Comparison of ENCODE assay signal across 1 cellular context in the genomic region with DNA sequence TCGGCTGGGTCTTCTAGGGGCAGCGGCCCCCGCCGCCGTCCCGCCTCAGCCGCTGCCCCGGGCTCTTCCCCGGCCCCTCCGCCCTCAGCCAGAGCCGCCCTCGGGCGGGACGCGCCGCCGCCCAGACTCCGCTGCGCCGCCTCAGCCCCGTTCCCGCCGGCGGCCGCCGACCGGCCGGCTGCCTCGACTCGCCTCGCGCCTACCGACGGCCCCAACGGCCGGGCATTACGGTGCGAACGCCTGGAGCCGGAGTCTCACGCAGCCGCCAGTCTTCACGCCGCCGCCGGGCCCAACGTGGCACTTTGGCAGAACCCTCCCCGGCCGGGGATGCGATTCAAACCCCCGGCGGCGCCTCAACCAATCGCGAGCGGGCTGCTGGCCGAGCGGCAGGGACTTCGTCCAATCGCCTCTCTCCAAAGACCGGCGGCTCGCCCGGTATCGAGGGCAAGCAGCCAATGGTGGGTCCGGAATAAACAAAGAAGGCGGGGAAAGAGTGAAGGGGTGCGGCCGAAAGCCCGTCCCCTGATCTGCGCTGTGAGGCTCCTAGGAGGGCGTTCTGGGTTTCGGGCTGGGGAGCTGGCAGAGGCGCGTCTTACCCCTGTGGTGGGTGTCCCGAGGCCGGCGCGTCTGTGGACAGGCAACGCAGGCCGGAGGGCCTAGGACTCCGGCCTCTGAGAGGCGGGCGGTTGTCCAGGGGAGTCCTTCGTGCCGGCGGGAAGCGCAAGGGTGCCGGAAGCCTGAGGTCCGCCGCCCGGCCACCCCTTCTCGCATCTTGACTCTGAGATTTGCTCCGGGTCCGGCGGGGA.
A peak's percentile ranks its signal among the peaks of the same experiment; 100 is the strongest.
TF ChIP-seq lines count a peak whose summit lies in the region.

Gene CDR2, minus strand, starts transcription at position 309 of the 806 bp plus-strand sequence. CDS start 310 bp downstream, outside the sequence.

TF ChIP-seq in HepG2, 621 proteins besides CTCF, POLR2A, EP300 and RAD21 (continued from another document and continues in another):
- TF ChIP-seq, protein P1, sequence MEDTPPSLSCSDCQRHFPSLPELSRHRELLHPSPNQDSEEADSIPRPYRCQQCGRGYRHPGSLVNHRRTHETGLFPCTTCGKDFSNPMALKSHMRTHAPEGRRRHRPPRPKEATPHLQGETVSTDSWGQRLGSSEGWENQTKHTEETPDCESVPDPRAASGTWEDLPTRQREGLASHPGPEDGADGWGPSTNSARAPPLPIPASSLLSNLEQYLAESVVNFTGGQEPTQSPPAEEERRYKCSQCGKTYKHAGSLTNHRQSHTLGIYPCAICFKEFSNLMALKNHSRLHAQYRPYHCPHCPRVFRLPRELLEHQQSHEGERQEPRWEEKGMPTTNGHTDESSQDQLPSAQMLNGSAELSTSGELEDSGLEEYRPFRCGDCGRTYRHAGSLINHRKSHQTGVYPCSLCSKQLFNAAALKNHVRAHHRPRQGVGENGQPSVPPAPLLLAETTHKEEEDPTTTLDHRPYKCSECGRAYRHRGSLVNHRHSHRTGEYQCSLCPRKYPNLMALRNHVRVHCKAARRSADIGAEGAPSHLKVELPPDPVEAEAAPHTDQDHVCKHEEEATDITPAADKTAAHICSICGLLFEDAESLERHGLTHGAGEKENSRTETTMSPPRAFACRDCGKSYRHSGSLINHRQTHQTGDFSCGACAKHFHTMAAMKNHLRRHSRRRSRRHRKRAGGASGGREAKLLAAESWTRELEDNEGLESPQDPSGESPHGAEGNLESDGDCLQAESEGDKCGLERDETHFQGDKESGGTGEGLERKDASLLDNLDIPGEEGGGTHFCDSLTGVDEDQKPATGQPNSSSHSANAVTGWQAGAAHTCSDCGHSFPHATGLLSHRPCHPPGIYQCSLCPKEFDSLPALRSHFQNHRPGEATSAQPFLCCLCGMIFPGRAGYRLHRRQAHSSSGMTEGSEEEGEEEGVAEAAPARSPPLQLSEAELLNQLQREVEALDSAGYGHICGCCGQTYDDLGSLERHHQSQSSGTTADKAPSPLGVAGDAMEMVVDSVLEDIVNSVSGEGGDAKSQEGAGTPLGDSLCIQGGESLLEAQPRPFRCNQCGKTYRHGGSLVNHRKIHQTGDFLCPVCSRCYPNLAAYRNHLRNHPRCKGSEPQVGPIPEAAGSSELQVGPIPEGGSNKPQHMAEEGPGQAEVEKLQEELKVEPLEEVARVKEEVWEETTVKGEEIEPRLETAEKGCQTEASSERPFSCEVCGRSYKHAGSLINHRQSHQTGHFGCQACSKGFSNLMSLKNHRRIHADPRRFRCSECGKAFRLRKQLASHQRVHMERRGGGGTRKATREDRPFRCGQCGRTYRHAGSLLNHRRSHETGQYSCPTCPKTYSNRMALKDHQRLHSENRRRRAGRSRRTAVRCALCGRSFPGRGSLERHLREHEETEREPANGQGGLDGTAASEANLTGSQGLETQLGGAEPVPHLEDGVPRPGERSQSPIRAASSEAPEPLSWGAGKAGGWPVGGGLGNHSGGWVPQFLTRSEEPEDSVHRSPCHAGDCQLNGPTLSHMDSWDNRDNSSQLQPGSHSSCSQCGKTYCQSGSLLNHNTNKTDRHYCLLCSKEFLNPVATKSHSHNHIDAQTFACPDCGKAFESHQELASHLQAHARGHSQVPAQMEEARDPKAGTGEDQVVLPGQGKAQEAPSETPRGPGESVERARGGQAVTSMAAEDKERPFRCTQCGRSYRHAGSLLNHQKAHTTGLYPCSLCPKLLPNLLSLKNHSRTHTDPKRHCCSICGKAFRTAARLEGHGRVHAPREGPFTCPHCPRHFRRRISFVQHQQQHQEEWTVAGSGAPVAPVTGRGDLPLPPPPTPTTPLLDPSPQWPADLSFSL (CRISPR knock-in tag; IDR thresholded peaks at IDR 0.05), result no peak; the same call in 1 of the 2 replicates
- TF ChIP-seq STAT5B (CRISPR knock-in tag; IDR thresholded peaks at IDR 0.05) (0 out of 2 replicates have a peak, but pooled peaks have one; percentile 25), TBX2 (CRISPR knock-in tag; IDR thresholded peaks at IDR 0.05; ENCODE audit: borderline replicate concordance) (peak; percentile 74; the same call in 1 of the 2 replicates), MLLT10 (CRISPR knock-in tag; IDR thresholded peaks at IDR 0.05) (no peak), RFXAP (CRISPR knock-in tag; IDR thresholded peaks at IDR 0.05; ENCODE audit: borderline replicate concordance) (peak; percentile 97), HOMEZ (CRISPR knock-in tag; IDR thresholded peaks at IDR 0.05; ENCODE audit: low read depth) (peak; percentile 52; the same call in 1 of the 2 replicates), AKAP8 (CRISPR knock-in tag; IDR thresholded peaks at IDR 0.05) (peak; percentile 13; the same call in 1 of the 2 replicates), MTF1 (CRISPR knock-in tag; IDR thresholded peaks at IDR 0.05) (0 out of 2 replicates have a peak, but pooled peaks have one; percentile 23), CREBL2 (CRISPR knock-in tag; IDR thresholded peaks at IDR 0.05; ENCODE audit: borderline replicate concordance) (no peak), ZNF83 (CRISPR knock-in tag; IDR thresholded peaks at IDR 0.05; ENCODE audit: borderline replicate concordance) (no peak), NR2F2 (IDR thresholded peaks at IDR 0.05; ENCODE audit: borderline replicate concordance, low read depth) (no peak), HNRNPUL1 (IDR thresholded peaks at IDR 0.05; ENCODE audit: low read depth, low read length) (0 out of 2 replicates have a peak, but pooled peaks have one; percentile 47), ARNTL (CRISPR knock-in tag; IDR thresholded peaks at IDR 0.05) (peak; percentile 6), NCOA5 (CRISPR knock-in tag; IDR thresholded peaks at IDR 0.05) (no peak), KLF6 (CRISPR knock-in tag; IDR thresholded peaks at IDR 0.05) (peak; percentile 96), REPIN1 (CRISPR knock-in tag; IDR thresholded peaks at IDR 0.05; ENCODE audit: borderline replicate concordance, low read depth) (no peak), ZNF326 (CRISPR knock-in tag; IDR thresholded peaks at IDR 0.05; ENCODE audit: borderline replicate concordance) (no peak), ZNF296 (CRISPR knock-in tag; conservative IDR thresholded peaks at IDR 0.05) (no peak), ZSCAN21 (CRISPR knock-in tag; IDR thresholded peaks at IDR 0.05; ENCODE audit: borderline replicate concordance) (peak; percentile 91; the same call in 1 of the 2 replicates), SIX4 (CRISPR knock-in tag; IDR thresholded peaks at IDR 0.05) (no peak), U2AF2 (IDR thresholded peaks at IDR 0.05; ENCODE audit: low read depth, low read length) (no peak), ZNF547 (CRISPR knock-in tag; IDR thresholded peaks at IDR 0.05) (peak; percentile 83), ZNF766 (CRISPR knock-in tag; IDR thresholded peaks at IDR 0.05; ENCODE audit: borderline replicate concordance) (no peak; the same call in 1 of the 2 replicates), ATF7-NPFF (CRISPR knock-in tag; IDR thresholded peaks at IDR 0.05; ENCODE audit: low read depth) (peak; percentile 24), GATAD1 (CRISPR knock-in tag; IDR thresholded peaks at IDR 0.05) (peak; percentile 54; the same call in 1 of the 2 replicates), CENPT (CRISPR knock-in tag; IDR thresholded peaks at IDR 0.05; ENCODE audit: low read depth) (no peak; the same call in 1 of the 2 replicates), HDAC6 (IDR thresholded peaks at IDR 0.05; ENCODE audit: low read depth, low read length) (no peak), RBAK (CRISPR knock-in tag; IDR thresholded peaks at IDR 0.05) (no peak), TFAP4 (IDR thresholded peaks at IDR 0.05; ENCODE audit: borderline replicate concordance, low read depth) (no peak; the same call in 1 of the 2 replicates), SP5 (CRISPR knock-in tag; IDR thresholded peaks at IDR 0.05; ENCODE audit: borderline replicate concordance, low read depth) (peak; percentile 64; the same call in 1 of the 2 replicates), ZNF567 (CRISPR knock-in tag; IDR thresholded peaks at IDR 0.05; ENCODE audit: borderline replicate concordance) (no peak), NAIF1 (CRISPR knock-in tag; IDR thresholded peaks at IDR 0.05; ENCODE audit: borderline replicate concordance) (no peak), SOX5 (CRISPR knock-in tag; IDR thresholded peaks at IDR 0.05; ENCODE audit: borderline replicate concordance) (peak; percentile 69; the same call in 1 of the 2 replicates)
- TF ChIP-seq, protein P2, sequence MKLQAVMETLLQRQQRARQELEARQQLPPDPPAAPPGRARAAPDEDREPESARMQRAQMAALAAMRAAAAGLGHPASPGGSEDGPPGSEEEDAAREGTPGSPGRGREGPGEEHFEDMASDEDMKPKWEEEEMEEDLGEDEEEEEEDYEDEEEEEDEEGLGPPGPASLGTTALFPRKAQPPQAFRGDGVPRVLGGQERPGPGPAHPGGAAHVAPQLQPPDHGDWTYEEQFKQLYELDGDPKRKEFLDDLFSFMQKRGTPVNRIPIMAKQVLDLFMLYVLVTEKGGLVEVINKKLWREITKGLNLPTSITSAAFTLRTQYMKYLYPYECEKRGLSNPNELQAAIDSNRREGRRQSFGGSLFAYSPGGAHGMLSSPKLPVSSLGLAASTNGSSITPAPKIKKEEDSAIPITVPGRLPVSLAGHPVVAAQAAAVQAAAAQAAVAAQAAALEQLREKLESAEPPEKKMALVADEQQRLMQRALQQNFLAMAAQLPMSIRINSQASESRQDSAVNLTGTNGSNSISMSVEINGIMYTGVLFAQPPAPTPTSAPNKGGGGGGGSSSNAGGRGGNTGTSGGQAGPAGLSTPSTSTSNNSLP (IDR thresholded peaks at IDR 0.05; ENCODE audit: low read depth, low read length), result no peak
- TF ChIP-seq, protein P3, sequence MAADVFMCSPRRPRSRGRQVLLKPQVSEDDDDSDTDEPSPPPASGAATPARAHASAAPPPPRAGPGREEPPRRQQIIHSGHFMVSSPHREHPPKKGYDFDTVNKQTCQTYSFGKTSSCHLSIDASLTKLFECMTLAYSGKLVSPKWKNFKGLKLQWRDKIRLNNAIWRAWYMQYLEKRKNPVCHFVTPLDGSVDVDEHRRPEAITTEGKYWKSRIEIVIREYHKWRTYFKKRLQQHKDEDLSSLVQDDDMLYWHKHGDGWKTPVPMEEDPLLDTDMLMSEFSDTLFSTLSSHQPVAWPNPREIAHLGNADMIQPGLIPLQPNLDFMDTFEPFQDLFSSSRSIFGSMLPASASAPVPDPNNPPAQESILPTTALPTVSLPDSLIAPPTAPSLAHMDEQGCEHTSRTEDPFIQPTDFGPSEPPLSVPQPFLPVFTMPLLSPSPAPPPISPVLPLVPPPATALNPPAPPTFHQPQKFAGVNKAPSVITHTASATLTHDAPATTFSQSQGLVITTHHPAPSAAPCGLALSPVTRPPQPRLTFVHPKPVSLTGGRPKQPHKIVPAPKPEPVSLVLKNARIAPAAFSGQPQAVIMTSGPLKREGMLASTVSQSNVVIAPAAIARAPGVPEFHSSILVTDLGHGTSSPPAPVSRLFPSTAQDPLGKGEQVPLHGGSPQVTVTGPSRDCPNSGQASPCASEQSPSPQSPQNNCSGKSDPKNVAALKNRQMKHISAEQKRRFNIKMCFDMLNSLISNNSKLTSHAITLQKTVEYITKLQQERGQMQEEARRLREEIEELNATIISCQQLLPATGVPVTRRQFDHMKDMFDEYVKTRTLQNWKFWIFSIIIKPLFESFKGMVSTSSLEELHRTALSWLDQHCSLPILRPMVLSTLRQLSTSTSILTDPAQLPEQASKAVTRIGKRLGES (CRISPR knock-in tag; IDR thresholded peaks at IDR 0.05; ENCODE audit: borderline replicate concordance), result no peak
- TF ChIP-seq, protein P4, sequence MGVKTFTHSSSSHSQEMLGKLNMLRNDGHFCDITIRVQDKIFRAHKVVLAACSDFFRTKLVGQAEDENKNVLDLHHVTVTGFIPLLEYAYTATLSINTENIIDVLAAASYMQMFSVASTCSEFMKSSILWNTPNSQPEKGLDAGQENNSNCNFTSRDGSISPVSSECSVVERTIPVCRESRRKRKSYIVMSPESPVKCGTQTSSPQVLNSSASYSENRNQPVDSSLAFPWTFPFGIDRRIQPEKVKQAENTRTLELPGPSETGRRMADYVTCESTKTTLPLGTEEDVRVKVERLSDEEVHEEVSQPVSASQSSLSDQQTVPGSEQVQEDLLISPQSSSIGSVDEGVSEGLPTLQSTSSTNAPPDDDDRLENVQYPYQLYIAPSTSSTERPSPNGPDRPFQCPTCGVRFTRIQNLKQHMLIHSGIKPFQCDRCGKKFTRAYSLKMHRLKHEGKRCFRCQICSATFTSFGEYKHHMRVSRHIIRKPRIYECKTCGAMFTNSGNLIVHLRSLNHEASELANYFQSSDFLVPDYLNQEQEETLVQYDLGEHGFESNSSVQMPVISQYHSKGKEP (CRISPR knock-in tag; IDR thresholded peaks at IDR 0.05), result peak; percentile 22; the same call in 1 of the 2 replicates
- TF ChIP-seq, protein P5, sequence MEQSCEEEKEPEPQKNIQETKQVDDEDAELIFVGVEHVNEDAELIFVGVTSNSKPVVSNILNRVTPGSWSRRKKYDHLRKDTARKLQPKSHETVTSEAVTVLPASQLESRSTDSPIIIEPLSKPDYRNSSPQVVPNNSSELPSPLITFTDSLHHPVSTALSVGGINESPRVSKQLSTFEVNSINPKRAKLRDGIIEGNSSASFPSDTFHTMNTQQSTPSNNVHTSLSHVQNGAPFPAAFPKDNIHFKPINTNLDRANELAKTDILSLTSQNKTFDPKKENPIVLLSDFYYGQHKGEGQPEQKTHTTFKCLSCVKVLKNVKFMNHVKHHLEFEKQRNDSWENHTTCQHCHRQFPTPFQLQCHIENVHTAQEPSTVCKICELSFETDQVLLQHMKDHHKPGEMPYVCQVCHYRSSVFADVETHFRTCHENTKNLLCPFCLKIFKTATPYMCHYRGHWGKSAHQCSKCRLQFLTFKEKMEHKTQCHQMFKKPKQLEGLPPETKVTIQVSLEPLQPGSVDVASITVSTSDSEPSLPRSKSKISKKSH (CRISPR knock-in tag; IDR thresholded peaks at IDR 0.05; ENCODE audit: borderline replicate concordance), result peak; percentile 61; the same call in 1 of the 2 replicates
